32 cellular contexts compared by ENCODE assay signal in genomic region chr12:83461326-83461985, GRCh38.
DNase-seq lines count a peak whose midpoint lies in the region; ATAC-seq, FAIRE-seq and TF ChIP-seq lines count a peak whose summit lies in the region.
"Had no signal": no experiment of that assay in that cellular context is flagged by ENCODE, and none has a peak within 500 bp of the region (broad histone marks: within the 10 kb centered on the region; RNA-seq: fewer than 3 reads in every experiment).

No MANE protein-coding gene starts in this region.

- peak; percentile 31 for DNase-seq in HT1080 (ENCODE audit: low read depth)
- peak; percentile 64 for DNase-seq in brain microvascular endothelial cell
- peak; percentile 18 for DNase-seq in fibroblast of peridontal ligament (ENCODE audit: extremely low read depth)
- DNase-seq in osteocyte (ENCODE audit: extremely low spot score, unreplicated experiment) = no peak
- no peak for DNase-seq in activated CD4-positive, alpha-beta T cell treated with anti-CD3 and anti-CD28 coated beads, Interleukin-2, amount 50 U/mL, for 48 hours
- no peak for DNase-seq in natural killer cell treated with Interleukin-12 subunit alpha and Interleukin-12 subunit beta and Interleukin-15 and Interleukin-18, amount 100 ng/mL, for 72 hours (ENCODE audit: low spot score)
- DNase-seq in GM12891 (ENCODE audit: insufficient read length, low spot score) = no peak
- DNase-seq: activated B cell treated with CpG ODN at 0.5 μM for 24 hours; activated CD4-positive, alpha-beta T cell treated with anti-CD3 and anti-CD28 coated beads, Interleukin-2, amount 10 ng/mL, durations not matched to agents 7 days and 5 days; activated CD8-positive, alpha-beta memory T cell treated with anti-CD3 and anti-CD28 coated beads, Interleukin-2, amount 10 ng/mL, durations not matched to agents 7 days and 5 days; activated naive CD8-positive, alpha-beta T cell treated with anti-CD3 and anti-CD28 coated beads, Interleukin-2, amount 50 U/mL, for 24 hours; activated T-cell treated with anti-CD3 and anti-CD28 coated beads, Interleukin-2, amount 50 U/mL, for 48 hours; cerebellar nuclear complex; DMS 273 treated with DMSO at 0.1 percent for 48 hours; foreskin melanocyte; HCEC 1CT; heart left ventricle; left ventricle myocardium superior; naive thymus-derived CD4-positive, alpha-beta T cell; NCI-H1436; NCI-H2081 treated with DMSO at 0.1 percent for 48 hours; occipital lobe; stimulated activated naive CD4-positive, alpha-beta T cell; T-helper 1 cell; upper lobe of left lung had no signal

- no peak for TF ChIP-seq POLR2A in GM12891 (IDR thresholded peaks at IDR 0.05; ENCODE audit: low read depth, low read length)

- H3K27me3 ChIP-seq in brain microvascular endothelial cell (replicated peaks) = no peaks in the 10 kb centered on the region
- H3K27me3 ChIP-seq: BLaER1, heart left ventricle, suprapubic skin, upper lobe of left lung had no signal

- peak overlapping the region; percentile 20 for H3K27ac Mint-ChIP-seq in osteocyte (ENCODE audit: unreplicated experiment)
- no peak overlapping the region for H3K27ac Mint-ChIP-seq in natural killer cell treated with Interleukin-12 subunit alpha and Interleukin-12 subunit beta and Interleukin-15 and Interleukin-18, amount 100 ng/mL, for 72 hours
- H3K27ac Mint-ChIP-seq: activated B cell treated with CpG ODN at 0.5 μM for 24 hours; activated CD4-positive, alpha-beta T cell treated with anti-CD3 and anti-CD28 coated beads, Interleukin-2, amount 10 ng/mL, durations not matched to agents 7 days and 5 days; activated CD8-positive, alpha-beta memory T cell treated with anti-CD3 and anti-CD28 coated beads, Interleukin-2, amount 10 ng/mL, durations not matched to agents 7 days and 5 days; activated naive CD8-positive, alpha-beta T cell treated with anti-CD3 and anti-CD28 coated beads, Interleukin-2, amount 50 U/mL, for 24 hours; mesothelial cell of epicardium; naive thymus-derived CD4-positive, alpha-beta T cell had no signal

- H3K27ac ChIP-seq in brain microvascular endothelial cell = no peak overlapping the region
- H3K27ac ChIP-seq: BLaER1, heart left ventricle, HL-60, SJSA1, suprapubic skin, upper lobe of left lung had no signal

- H3K9me3 Mint-ChIP-seq in osteocyte (ENCODE audit: unreplicated experiment) = peaks cover 6% of the 10 kb centered on the region
- peaks cover 9% of the 10 kb centered on the region for H3K9me3 Mint-ChIP-seq in natural killer cell treated with Interleukin-12 subunit alpha and Interleukin-12 subunit beta and Interleukin-15 and Interleukin-18, amount 100 ng/mL, for 72 hours
- H3K9me3 Mint-ChIP-seq: activated CD4-positive, alpha-beta T cell treated with anti-CD3 and anti-CD28 coated beads, Interleukin-2, amount 10 ng/mL, durations not matched to agents 7 days and 5 days had no signal

- no peaks in the 10 kb centered on the region for H3K36me3 Mint-ChIP-seq in osteocyte (ENCODE audit: unreplicated experiment)
- H3K36me3 Mint-ChIP-seq in natural killer cell treated with Interleukin-12 subunit alpha and Interleukin-12 subunit beta and Interleukin-15 and Interleukin-18, amount 100 ng/mL, for 72 hours = no peaks in the 10 kb centered on the region
- H3K36me3 Mint-ChIP-seq: activated CD8-positive, alpha-beta memory T cell treated with anti-CD3 and anti-CD28 coated beads, Interleukin-2, amount 10 ng/mL, durations not matched to agents 7 days and 5 days; mesothelial cell of epicardium; naive thymus-derived CD4-positive, alpha-beta T cell had no signal

- no peaks in the 10 kb centered on the region for H3K36me3 ChIP-seq in brain microvascular endothelial cell (replicated peaks)
- H3K36me3 ChIP-seq: BLaER1, heart left ventricle, SJSA1, suprapubic skin, upper lobe of left lung had no signal

- peaks cover 24% of the 10 kb centered on the region for H3K4me1 Mint-ChIP-seq in osteocyte (ENCODE audit: unreplicated experiment)
- H3K4me1 Mint-ChIP-seq in natural killer cell treated with Interleukin-12 subunit alpha and Interleukin-12 subunit beta and Interleukin-15 and Interleukin-18, amount 100 ng/mL, for 72 hours (ENCODE audit: low read depth in 2 of 2) = no peaks in the 10 kb centered on the region
- H3K4me1 Mint-ChIP-seq: activated B cell treated with CpG ODN at 0.5 μM for 24 hours; activated CD4-positive, alpha-beta T cell treated with anti-CD3 and anti-CD28 coated beads, Interleukin-2, amount 10 ng/mL, durations not matched to agents 7 days and 5 days; activated CD8-positive, alpha-beta memory T cell treated with anti-CD3 and anti-CD28 coated beads, Interleukin-2, amount 10 ng/mL, durations not matched to agents 7 days and 5 days; activated naive CD8-positive, alpha-beta T cell treated with anti-CD3 and anti-CD28 coated beads, Interleukin-2, amount 50 U/mL, for 24 hours; naive thymus-derived CD4-positive, alpha-beta T cell had no signal

- H3K4me3 ChIP-seq in brain microvascular endothelial cell (ENCODE audit: low read depth, low read length) = no peak overlapping the region
- H3K4me3 ChIP-seq: BLaER1, heart left ventricle, SJSA1, suprapubic skin, upper lobe of left lung had no signal

- in situ Hi-C loops in brain microvascular endothelial cell (cut with HindIII; ENCODE audit: low pct_ligation_motif_present, low sequenced_read_pairs) = no loop called here

- H3K27me3 Mint-ChIP-seq in osteocyte (ENCODE audit: unreplicated experiment) = peaks cover 6% of the 10 kb centered on the region
- no peaks in the 10 kb centered on the region for H3K27me3 Mint-ChIP-seq in natural killer cell treated with Interleukin-12 subunit alpha and Interleukin-12 subunit beta and Interleukin-15 and Interleukin-18, amount 100 ng/mL, for 72 hours
- H3K27me3 Mint-ChIP-seq: activated B cell treated with CpG ODN at 0.5 μM for 24 hours; activated CD4-positive, alpha-beta T cell treated with anti-CD3 and anti-CD28 coated beads, Interleukin-2, amount 10 ng/mL, durations not matched to agents 7 days and 5 days; activated CD8-positive, alpha-beta memory T cell treated with anti-CD3 and anti-CD28 coated beads, Interleukin-2, amount 10 ng/mL, durations not matched to agents 7 days and 5 days; activated naive CD8-positive, alpha-beta T cell treated with anti-CD3 and anti-CD28 coated beads, Interleukin-2, amount 50 U/mL, for 24 hours; naive thymus-derived CD4-positive, alpha-beta T cell had no signal

- no peak overlapping the region for H3K4me3 Mint-ChIP-seq in osteocyte (ENCODE audit: unreplicated experiment)
- H3K4me3 Mint-ChIP-seq in natural killer cell treated with Interleukin-12 subunit alpha and Interleukin-12 subunit beta and Interleukin-15 and Interleukin-18, amount 100 ng/mL, for 72 hours = no peak overlapping the region
- H3K4me3 Mint-ChIP-seq: activated B cell treated with CpG ODN at 0.5 μM for 24 hours; activated CD4-positive, alpha-beta T cell treated with anti-CD3 and anti-CD28 coated beads, Interleukin-2, amount 10 ng/mL, durations not matched to agents 7 days and 5 days; activated CD8-positive, alpha-beta memory T cell treated with anti-CD3 and anti-CD28 coated beads, Interleukin-2, amount 10 ng/mL, durations not matched to agents 7 days and 5 days; activated naive CD8-positive, alpha-beta T cell treated with anti-CD3 and anti-CD28 coated beads, Interleukin-2, amount 50 U/mL, for 24 hours; mesothelial cell of epicardium; naive thymus-derived CD4-positive, alpha-beta T cell had no signal

- no peak for FAIRE-seq in GM12891 (lab: Jason Lieb, UNC)
- FAIRE-seq: keratinocyte had no signal

- no peak for TF ChIP-seq CTCF in brain microvascular endothelial cell (IDR thresholded peaks at IDR 0.05; ENCODE audit: low read depth, low read length, missing control alignments)
- no peak for TF ChIP-seq CTCF in osteocyte (IDR thresholded peaks at IDR 0.05)

- ATAC-seq in natural killer cell treated with Interleukin-12 subunit alpha and Interleukin-12 subunit beta and Interleukin-15 and Interleukin-18, amount 100 ng/mL, for 72 hours = no peak
- ATAC-seq in HG03025 (IDR thresholded peaks at IDR 0.05; ENCODE audit: low FRiP score, unreplicated experiment) = no peak
- ATAC-seq: activated CD8-positive, alpha-beta memory T cell treated with anti-CD3 and anti-CD28 coated beads, Interleukin-2, amount 10 ng/mL, durations not matched to agents 7 days and 5 days; activated naive CD8-positive, alpha-beta T cell treated with anti-CD3 and anti-CD28 coated beads, Interleukin-2, amount 50 U/mL, for 24 hours; heart left ventricle; left ventricle myocardium superior; naive thymus-derived CD4-positive, alpha-beta T cell had no signal

TF ChIP-seq in GM12891, 5 proteins besides CTCF, POLR2A, EP300 and RAD21:
- TF ChIP-seq POLR2AphosphoS5 (IDR thresholded peaks at IDR 0.05; ENCODE audit: low read depth, low read length) (no peak), POU2F2 (IDR thresholded peaks at IDR 0.05; ENCODE audit: low read depth, low read length) (no peak), TAF1 (IDR thresholded peaks at IDR 0.05; ENCODE audit: low read depth, low read length) (no peak), SPI1 (IDR thresholded peaks at IDR 0.05; ENCODE audit: low read depth, low read length) (no peak), PAX5 (IDR thresholded peaks at IDR 0.05; ENCODE audit: insufficient read depth, low read length, severe bottlenecking) (no peak)

Comparison
In these comparisons a context has a peak if more than half of its experiments do, and no peak if none do; other contexts are left out.
1. DNase-seq: peak in HT1080 (single experiment), brain microvascular endothelial cell (single experiment) and fibroblast of peridontal ligament (single experiment); none in osteocyte (single experiment), activated CD4-positive, alpha-beta T cell treated with anti-CD3 and anti-CD28 coated beads, Interleukin-2, amount 50 U/mL, for 48 hours (0 of 2), natural killer cell treated with Interleukin-12 subunit alpha and Interleukin-12 subunit beta and Interleukin-15 and Interleukin-18, amount 100 ng/mL, for 72 hours (single experiment) and GM12891 (single experiment).